Comparison of ENCODE assay signal across 1 cellular context in genomic region chr20:57279548-57279947, GRCh38.
TF ChIP-seq lines count a peak whose summit lies in the region.

No MANE protein-coding gene starts in this region.

TF ChIP-seq in K562, 482 proteins besides CTCF, POLR2A, EP300 and RAD21:
- TF ChIP-seq EWSR1 (IDR thresholded peaks at IDR 0.05; ENCODE audit: borderline replicate concordance, low read depth, partially characterized antibody) (peak; percentile 58), ZBTB11 (CRISPR knock-in tag; IDR thresholded peaks at IDR 0.05) (peak in 1 of 3 experiments; percentile 92; a peak in 2 of 6 replicates)
